Comparison of ENCODE assay signal across 1 cellular context in the genomic region with DNA sequence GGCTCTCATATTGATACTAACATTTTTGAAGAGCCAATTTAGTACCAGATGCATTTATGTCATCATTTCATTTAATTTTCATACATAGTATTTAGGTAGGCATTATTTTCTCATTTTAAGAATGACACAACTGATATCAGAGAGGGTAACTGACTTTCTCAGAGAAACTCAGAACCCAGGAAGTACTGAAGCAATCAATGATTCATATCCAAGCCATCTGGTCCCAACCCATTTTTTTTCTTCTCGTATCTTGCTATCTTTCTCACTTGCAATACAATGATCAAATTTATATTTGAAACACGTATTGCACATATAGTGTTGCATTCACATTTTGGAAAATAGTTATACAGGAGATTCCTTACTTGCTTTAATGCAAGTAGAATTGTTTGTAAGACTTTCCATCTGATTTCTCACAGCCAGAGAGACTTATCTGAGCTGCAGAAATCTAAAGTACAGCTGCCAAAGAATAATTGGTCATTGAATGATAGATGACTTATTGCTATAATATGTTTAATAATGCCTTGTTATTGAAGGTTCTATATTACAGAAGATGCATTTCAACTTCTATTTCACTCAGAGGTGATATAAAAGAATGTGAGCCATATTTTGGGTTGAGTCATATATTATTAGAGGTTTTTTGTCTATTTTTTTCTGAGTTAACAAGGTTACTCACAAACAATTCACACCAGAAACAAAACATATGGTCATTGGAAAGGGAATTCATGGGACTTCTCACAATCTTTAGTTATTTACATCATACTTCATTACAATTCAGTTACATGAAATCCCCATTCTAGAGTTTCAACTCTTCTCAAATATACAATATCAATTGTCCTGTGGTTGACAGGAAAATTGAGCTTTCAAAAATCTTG.
A peak's percentile ranks its signal among the peaks of the same experiment; 100 is the strongest.
TF ChIP-seq lines count a peak whose summit lies in the region.

No MANE protein-coding gene starts in this region.

TF ChIP-seq in SK-N-SH, 30 proteins besides CTCF, POLR2A, EP300 and RAD21 (continued from another document):
- TF ChIP-seq, protein P1, sequence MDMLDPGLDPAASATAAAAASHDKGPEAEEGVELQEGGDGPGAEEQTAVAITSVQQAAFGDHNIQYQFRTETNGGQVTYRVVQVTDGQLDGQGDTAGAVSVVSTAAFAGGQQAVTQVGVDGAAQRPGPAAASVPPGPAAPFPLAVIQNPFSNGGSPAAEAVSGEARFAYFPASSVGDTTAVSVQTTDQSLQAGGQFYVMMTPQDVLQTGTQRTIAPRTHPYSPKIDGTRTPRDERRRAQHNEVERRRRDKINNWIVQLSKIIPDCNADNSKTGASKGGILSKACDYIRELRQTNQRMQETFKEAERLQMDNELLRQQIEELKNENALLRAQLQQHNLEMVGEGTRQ (IDR thresholded peaks at IDR 0.05; ENCODE audit: borderline replicate concordance, low read depth, low read length), result no peak
- TF ChIP-seq JUND (IDR thresholded peaks at IDR 0.05), result 0 out of 2 replicates have a peak, but pooled peaks have one; percentile 24
- TF ChIP-seq EZH2phosphoT487 (IDR thresholded peaks at IDR 0.05; ENCODE audit: borderline replicate concordance, low read depth), result no peak
- TF ChIP-seq, protein P2, sequence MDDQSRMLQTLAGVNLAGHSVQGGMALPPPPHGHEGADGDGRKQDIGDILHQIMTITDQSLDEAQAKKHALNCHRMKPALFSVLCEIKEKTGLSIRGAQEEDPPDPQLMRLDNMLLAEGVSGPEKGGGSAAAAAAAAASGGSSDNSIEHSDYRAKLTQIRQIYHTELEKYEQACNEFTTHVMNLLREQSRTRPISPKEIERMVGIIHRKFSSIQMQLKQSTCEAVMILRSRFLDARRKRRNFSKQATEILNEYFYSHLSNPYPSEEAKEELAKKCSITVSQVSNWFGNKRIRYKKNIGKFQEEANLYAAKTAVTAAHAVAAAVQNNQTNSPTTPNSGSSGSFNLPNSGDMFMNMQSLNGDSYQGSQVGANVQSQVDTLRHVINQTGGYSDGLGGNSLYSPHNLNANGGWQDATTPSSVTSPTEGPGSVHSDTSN (IDR thresholded peaks at IDR 0.05), result peak; percentile 19; the same call in 1 of the 2 replicates
- TF ChIP-seq YY1 (IDR thresholded peaks at IDR 0.05; ENCODE audit: low read depth), result no peak
- no peak for TF ChIP-seq FOXJ3 (CRISPR knock-in tag; IDR thresholded peaks at IDR 0.05)
- TF ChIP-seq IRF3 (IDR thresholded peaks at IDR 0.05; ENCODE audit: low read depth, low read length), result no peak
- no peak for TF ChIP-seq POLR2AphosphoS5 (IDR thresholded peaks at IDR 0.05; ENCODE audit: low read depth, low read length)
- no peak for TF ChIP-seq SIN3A (IDR thresholded peaks at IDR 0.05; ENCODE audit: borderline replicate concordance, low read depth, low read length)
- peak; percentile 17; the same call in 1 of the 2 replicates for TF ChIP-seq FOSL2 (IDR thresholded peaks at IDR 0.05; ENCODE audit: borderline replicate concordance, low read depth)
- TF ChIP-seq TCF12 (IDR thresholded peaks at IDR 0.05), result 0 out of 2 replicates have a peak, but pooled peaks have one; percentile 18
- no peak for TF ChIP-seq TEAD4 (IDR thresholded peaks at IDR 0.05; ENCODE audit: borderline replicate concordance, insufficient read depth)
- no peak for TF ChIP-seq TAF1 (IDR thresholded peaks at IDR 0.05; ENCODE audit: borderline replicate concordance, low read depth, low read length)
TF ChIP-seq in SK-N-SH: peak in this region for 4.
